Comparison of ENCODE assay signal across 8 cellular contexts in the genomic region with DNA sequence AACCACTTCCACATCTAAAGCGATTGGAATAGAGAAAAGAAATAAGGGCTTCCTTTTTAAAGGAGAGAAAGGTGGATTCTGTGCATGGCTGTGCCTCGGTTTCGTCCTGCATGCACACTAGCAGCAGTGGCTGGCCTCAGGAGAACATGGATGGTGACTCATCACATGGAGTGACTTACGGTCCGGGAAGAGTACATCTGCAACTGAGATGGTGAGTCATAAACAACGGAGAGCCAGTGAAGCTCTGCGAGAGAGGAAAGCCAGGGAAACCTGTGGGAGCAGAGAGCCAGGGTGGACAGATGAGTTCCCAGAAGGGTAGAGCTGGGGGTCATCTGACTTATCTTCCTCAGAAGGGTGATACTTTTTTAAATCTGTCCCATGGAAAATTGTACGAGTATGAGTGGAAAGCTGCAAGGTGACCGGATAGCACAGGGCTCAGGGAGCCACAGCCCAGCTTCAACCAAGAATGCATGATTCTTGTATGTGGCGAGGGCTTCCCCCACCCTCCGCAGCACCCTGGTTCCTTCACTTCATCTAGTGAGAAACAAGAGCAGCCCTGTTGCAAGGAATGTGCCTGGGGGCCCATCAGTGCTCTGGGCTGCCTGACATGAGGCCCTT.
DNase-seq lines count a peak whose midpoint lies in the region; ATAC-seq, FAIRE-seq and TF ChIP-seq lines count a peak whose summit lies in the region.

No MANE protein-coding gene starts in this region.

- H3K27me3 Mint-ChIP-seq in activated naive CD8-positive, alpha-beta T cell treated with anti-CD3 and anti-CD28 coated beads, Interleukin-2, amount 50 U/mL, for 24 hours = peaks cover 8% of the 10 kb centered on the region

- FAIRE-seq in GM12892 (lab: Jason Lieb, UNC) = no peak

- DNase-seq in HCEC 1CT = peak; percentile 96
- DNase-seq in amniotic epithelial cell (ENCODE audit: low read depth) = peak; percentile 97
- DNase-seq in hepatic stellate cell (ENCODE audit: low spot score) = peak; percentile 96
- peak; percentile 98 for DNase-seq in stromal cell of bone marrow (ENCODE audit: low read depth)
- DNase-seq in NCI-H2171 treated with DMSO at 0.1 percent for 48 hours (lab: John Stamatoyannopoulos, UW) = no peak
- DNase-seq in activated naive CD8-positive, alpha-beta T cell treated with anti-CD3 and anti-CD28 coated beads, Interleukin-2, amount 50 U/mL, for 24 hours = no peak
- no peak for DNase-seq in middle frontal gyrus (ENCODE audit: extremely low spot score, low spot score)
- no peak for DNase-seq in GM12892 (ENCODE audit: insufficient read length)

- no peaks in the 10 kb centered on the region for H3K36me3 Mint-ChIP-seq in activated naive CD8-positive, alpha-beta T cell treated with anti-CD3 and anti-CD28 coated beads, Interleukin-2, amount 50 U/mL, for 24 hours (ENCODE audit: low read depth)

- no peak overlapping the region for H3K27ac Mint-ChIP-seq in activated naive CD8-positive, alpha-beta T cell treated with anti-CD3 and anti-CD28 coated beads, Interleukin-2, amount 50 U/mL, for 24 hours

- ATAC-seq in activated naive CD8-positive, alpha-beta T cell treated with anti-CD3 and anti-CD28 coated beads, Interleukin-2, amount 50 U/mL, for 24 hours = no peak

- TF ChIP-seq POLR2A in GM12892 (IDR thresholded peaks at IDR 0.05; ENCODE audit: low read depth, low read length) = no peak

- H3K9me3 Mint-ChIP-seq in activated naive CD8-positive, alpha-beta T cell treated with anti-CD3 and anti-CD28 coated beads, Interleukin-2, amount 50 U/mL, for 24 hours = no peaks in the 10 kb centered on the region

- peaks cover 11% of the 10 kb centered on the region for H3K4me1 Mint-ChIP-seq in activated naive CD8-positive, alpha-beta T cell treated with anti-CD3 and anti-CD28 coated beads, Interleukin-2, amount 50 U/mL, for 24 hours

- no peak overlapping the region for H3K4me3 Mint-ChIP-seq in activated naive CD8-positive, alpha-beta T cell treated with anti-CD3 and anti-CD28 coated beads, Interleukin-2, amount 50 U/mL, for 24 hours

Comparison
In these comparisons a context has a peak if more than half of its experiments do, and no peak if none do; other contexts are left out.
1. DNase-seq: peak in HCEC 1CT (single experiment), amniotic epithelial cell (single experiment), hepatic stellate cell (single experiment) and stromal cell of bone marrow (single experiment); none in NCI-H2171 treated with DMSO at 0.1 percent for 48 hours (single experiment), activated naive CD8-positive, alpha-beta T cell treated with anti-CD3 and anti-CD28 coated beads, Interleukin-2, amount 50 U/mL, for 24 hours (single experiment), middle frontal gyrus (single experiment) and GM12892 (single experiment).